Comparison of ENCODE assay signal across 15 cellular contexts in genomic region chr3:33050084-33050653, GRCh38.
"Had no signal": no experiment of that assay in that cellular context is flagged by ENCODE, and none has a peak within 500 bp of the region (broad histone marks: within the 10 kb centered on the region; RNA-seq: fewer than 3 reads in every experiment).

No MANE protein-coding gene starts in this region.

- H3K9me3 Mint-ChIP-seq: activated T-cell treated with anti-CD3 and anti-CD28 coated beads, Interleukin-2, amount 50 U/mL, for 4 hours; immature natural killer cell; nephron progenitor cell; type B pancreatic cell had no signal

- H3K27ac Mint-ChIP-seq: activated CD8-positive, alpha-beta memory T cell treated with anti-CD3 and anti-CD28 coated beads, Interleukin-2, amount 10 ng/mL, durations not matched to agents 7 days and 5 days; nephron progenitor cell; type B pancreatic cell had no signal

- H3K9me3 ChIP-seq: spleen had no signal

- H3K27me3 Mint-ChIP-seq: activated CD8-positive, alpha-beta memory T cell treated with anti-CD3 and anti-CD28 coated beads, Interleukin-2, amount 10 ng/mL, durations not matched to agents 7 days and 5 days; activated naive CD4-positive, alpha-beta T cell treated with anti-CD3 and anti-CD28 coated beads, Interleukin-2, amount 10 ng/mL, durations not matched to agents 7 days and 5 days; type B pancreatic cell had no signal

- H3K4me3 ChIP-seq: cardiac muscle cell, spleen had no signal

- H3K4me3 Mint-ChIP-seq: activated CD8-positive, alpha-beta memory T cell treated with anti-CD3 and anti-CD28 coated beads, Interleukin-2, amount 10 ng/mL, durations not matched to agents 7 days and 5 days; activated naive CD4-positive, alpha-beta T cell treated with anti-CD3 and anti-CD28 coated beads, Interleukin-2, amount 10 ng/mL, durations not matched to agents 7 days and 5 days; activated T-cell treated with anti-CD3 and anti-CD28 coated beads, Interleukin-2, amount 50 U/mL, for 4 hours; immature natural killer cell; nephron progenitor cell; type B pancreatic cell had no signal

- H3K27ac ChIP-seq: cardiac muscle cell, foreskin keratinocyte had no signal

- ATAC-seq: activated CD8-positive, alpha-beta memory T cell treated with anti-CD3 and anti-CD28 coated beads, Interleukin-2, amount 10 ng/mL, durations not matched to agents 7 days and 5 days; activated T-cell treated with anti-CD3 and anti-CD28 coated beads, Interleukin-2, amount 50 U/mL, for 4 hours; foreskin keratinocyte; left colon; sciatic nerve had no signal

- H3K4me1 Mint-ChIP-seq: nephron progenitor cell had no signal

- H3K27me3 ChIP-seq: cardiac muscle cell, foreskin keratinocyte, spleen had no signal

- DNase-seq: activated CD4-positive, alpha-beta T cell treated with anti-CD3 and anti-CD28 coated beads, Interleukin-2, amount 50 U/mL, for 48 hours; activated CD4-positive, CD25-positive, alpha-beta regulatory T cell; activated CD8-positive, alpha-beta memory T cell treated with anti-CD3 and anti-CD28 coated beads, Interleukin-2, amount 10 ng/mL, durations not matched to agents 7 days and 5 days; activated naive CD4-positive, alpha-beta T cell treated with anti-CD3 and anti-CD28 coated beads, Interleukin-2, amount 10 ng/mL, durations not matched to agents 7 days and 5 days; activated T-cell treated with anti-CD3 and anti-CD28 coated beads, Interleukin-2, amount 50 U/mL, for 4 hours; foreskin keratinocyte; immature natural killer cell; left colon; nephron progenitor cell; spleen; stimulated activated CD4-positive, alpha-beta T cell treated with anti-CD3 and anti-CD28 coated beads, Interleukin-2, amount 100 ng/mL, for 24 hours; stimulated activated naive CD4-positive, alpha-beta T cell treated with Interleukin-2 at 50 U/mL for 16 hours had no signal
